Comparison of ENCODE assay signal across 8 cellular contexts in the genomic region with DNA sequence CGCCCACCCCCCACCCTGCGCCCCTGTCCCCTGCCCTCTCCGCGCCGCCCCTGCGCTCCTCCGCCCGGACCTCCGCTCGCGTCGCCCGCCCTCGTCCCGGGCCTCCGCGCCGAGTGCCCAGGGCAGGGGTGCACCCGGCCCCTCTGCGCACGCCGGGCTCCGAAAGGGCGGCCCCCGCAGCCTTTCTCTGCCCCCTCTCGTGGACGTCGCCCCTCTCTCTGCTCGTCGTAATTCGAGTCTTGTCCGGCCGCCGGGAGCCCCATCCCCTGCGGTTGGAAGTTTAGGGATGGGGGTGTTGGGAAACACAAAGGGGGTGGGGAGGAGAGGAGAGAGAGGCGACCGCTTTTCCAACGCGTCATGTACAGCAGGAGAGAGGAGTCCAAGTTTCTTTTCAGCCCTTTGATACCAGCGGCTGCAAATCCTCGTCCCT. TPM values are rescaled to one million over a fixed set of nuclear protein-coding genes. Genes with fewer than 3 reads are reported as not detected.
DNase-seq lines count a peak whose midpoint lies in the region; ATAC-seq lines count a peak whose summit lies in the region.

No MANE protein-coding gene starts in this region.

- H3K9me3 Mint-ChIP-seq in activated naive CD8-positive, alpha-beta T cell (ENCODE audit: low read depth) = peaks cover 2% of the 10 kb centered on the region

- peak overlapping the region; percentile 94 for H3K4me3 Mint-ChIP-seq in activated naive CD8-positive, alpha-beta T cell

- H3K4me1 Mint-ChIP-seq in activated naive CD8-positive, alpha-beta T cell (ENCODE audit: low read depth) = peaks cover 47% of the 10 kb centered on the region

- ATAC-seq in GM21381 (IDR thresholded peaks at IDR 0.05; ENCODE audit: unreplicated experiment) (peak; percentile 27), left cardiac atrium (peak; percentile 44 to 53)

- in situ Hi-C loops in KBM-7 (cut with MboI; ENCODE audit: low pct_unique_long_range_greater_than_20kb, low sequenced_read_pairs) = no loop called here

- no peaks in the 10 kb centered on the region for H3K27me3 Mint-ChIP-seq in activated naive CD8-positive, alpha-beta T cell

- H3K27ac Mint-ChIP-seq in activated naive CD8-positive, alpha-beta T cell = peak overlapping the region; percentile 94

- H3K36me3 Mint-ChIP-seq in activated naive CD8-positive, alpha-beta T cell = no peaks in the 10 kb centered on the region

- DNase-seq in ELF-1 (ENCODE audit: low read depth, low spot score) (peak; percentile 39), KBM-7 (peak; percentile 48), left cardiac atrium (peak; percentile 57), posterior vena cava (ENCODE audit: low spot score) (peak; percentile 86), NCI-H2081 treated with DMSO at 0.1 percent for 48 hours (lab: John Stamatoyannopoulos, UW) (no peak)
- DNase-seq in stimulated activated naive CD4-positive, alpha-beta T cell treated with Interleukin-2 at 50 U/mL for 16 hours (lab: John Stamatoyannopoulos, UW) = no peak

- intact Hi-C loops in left cardiac atrium (cut with DNase I) = loop anchor here (5.0 to 10.0 kb wide), 3 partner anchors 150 to 173 kb away; no protein-coding TSS in a partner anchor
- intact Hi-C loops in posterior vena cava (cut with DNase I) = loop anchor here in 1 of 2 donors (10.0 kb wide), 1 partner anchor 203 kb away; no protein-coding TSS in a partner anchor

RNA-seq across cellular contexts. Expression of gene GALNT2, which starts 0.4 kb away (rescaled TPM):
- total RNA-seq in left cardiac atrium (10 to 100 TPM; 36.8 to 50.7 TPM), posterior vena cava (10 to 100 TPM; 72.6 to 79.6 TPM)

Comparison
In these comparisons a context has a peak if more than half of its experiments do, and no peak if none do; other contexts are left out.
1. DNase-seq: peak in ELF-1 (single experiment), KBM-7 (single experiment), left cardiac atrium (single experiment) and posterior vena cava (single experiment); none in stimulated activated naive CD4-positive, alpha-beta T cell treated with Interleukin-2 at 50 U/mL for 16 hours (single experiment) and NCI-H2081 treated with DMSO at 0.1 percent for 48 hours (single experiment).